Comparison of ENCODE assay signal across 30 cellular contexts in the genomic region with DNA sequence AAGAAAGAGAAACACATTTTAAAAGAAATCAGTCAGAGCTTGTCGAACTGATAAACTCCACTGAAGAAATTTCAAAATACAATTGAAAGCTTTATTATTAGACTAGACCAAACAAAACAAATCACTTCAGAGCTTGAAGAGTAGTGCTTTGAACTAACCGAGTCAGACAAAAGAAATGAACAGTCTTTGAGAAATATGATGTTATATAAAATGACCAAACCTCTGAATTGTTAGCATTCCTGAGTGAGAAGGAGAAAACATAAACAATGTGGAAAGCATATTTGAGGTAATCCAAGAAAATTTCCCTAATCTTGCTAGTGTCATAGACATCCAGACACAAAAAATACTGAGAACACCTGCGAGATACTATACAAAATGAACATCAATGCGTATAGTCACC. TPM values are rescaled to one million over a fixed set of nuclear protein-coding genes. Genes with fewer than 3 reads are reported as not detected.
A peak's percentile ranks its signal among the peaks of the same experiment; 100 is the strongest.
DNase-seq lines count a peak whose midpoint lies in the region; ATAC-seq, FAIRE-seq and TF ChIP-seq lines count a peak whose summit lies in the region.
"Had no signal": no experiment of that assay in that cellular context is flagged by ENCODE, and none has a peak within 500 bp of the region (broad histone marks: within the 10 kb centered on the region; RNA-seq: fewer than 3 reads in every experiment).

No MANE protein-coding gene starts in this region.

- H3K23ac ChIP-seq in mesenchymal stem cell (ENCODE audit: low read length in 2 of 2): no peak overlapping the region

- H4K8ac ChIP-seq in mesenchymal stem cell (ENCODE audit: low read length): no peak overlapping the region

- CTCF ChIA-PET in A549 (lab: Yijun Ruan, JAX): interaction anchor here (1.3 to 2.5 kb wide), 2 partner anchors 22 to 34 kb away, joined by 4 to 8 read pairs; no protein-coding TSS in a partner anchor

- H3K4me2 ChIP-seq in A549 (no peak overlapping the region), mesenchymal stem cell (ENCODE audit: low read length, poor library complexity, severe bottlenecking) (no peak overlapping the region)
- H3K4me2 ChIP-seq: BLaER1 treated with 17β-estradiol and CSF1 and Interleukin-3, amounts not matched to agents 10 nM and 100 nM; GM23338; KMS-11 had no signal

- H3K36me3 ChIP-seq in mesenchymal stem cell (ENCODE audit: control insufficient read depth in 1 of 2, insufficient read depth in 2 of 2, low read depth in 1 of 2, low read length in 2 of 2): no peaks in the 10 kb centered on the region
- H3K36me3 ChIP-seq: BLaER1 treated with 17β-estradiol and CSF1 and Interleukin-3, amounts not matched to agents 10 nM and 100 nM; HAP-1 had no signal

- no peak for TF ChIP-seq EP300 in A549 (IDR thresholded peaks at IDR 0.05)

- H3K79me1 ChIP-seq in mesenchymal stem cell (replicated peaks; ENCODE audit: low read length, poor library complexity, severe bottlenecking): no peaks in the 10 kb centered on the region

- no peak for TF ChIP-seq POLR2A in A549 (IDR thresholded peaks at IDR 0.05; ENCODE audit: low read length)

- no peak overlapping the region for H2AK5ac ChIP-seq in mesenchymal stem cell (ENCODE audit: low read length, severe bottlenecking)

- no peak overlapping the region for H3K9ac ChIP-seq in mesenchymal stem cell (ENCODE audit: low read length)
- H3K9ac ChIP-seq: BLaER1 treated with 17β-estradiol and CSF1 and Interleukin-3, amounts not matched to agents 10 nM and 100 nM; KMS-11 had no signal

- no peak overlapping the region for H4K91ac ChIP-seq in mesenchymal stem cell (ENCODE audit: low read length)

- POLR2A ChIA-PET in A549 (lab: Yijun Ruan, JAX): no interaction called here

- H3K4me1 ChIP-seq in A549 (no peaks in the 10 kb centered on the region), mesenchymal stem cell (ENCODE audit: control insufficient read depth, insufficient read depth, low read depth, low read length) (peaks cover 9% of the 10 kb centered on the region)
- H3K4me1 ChIP-seq: HAP-1 had no signal

- H3K27me3 ChIP-seq in mesenchymal stem cell (ENCODE audit: control insufficient read depth in 1 of 2, insufficient read depth in 1 of 2, low read length in 2 of 2): peaks cover 0 to 13% of the 10 kb centered on the region in 2 experiments
- H3K27me3 ChIP-seq: BLaER1 treated with 17β-estradiol and CSF1 and Interleukin-3, amounts not matched to agents 10 nM and 100 nM had no signal

- no peak overlapping the region for H3K4me3 ChIP-seq in A549
- H3K4me3 ChIP-seq in mesenchymal stem cell (ENCODE audit: insufficient read depth in 1 of 2, low read depth in 1 of 2, low read length in 2 of 2): no peak overlapping the region
- H3K4me3 ChIP-seq: BLaER1 treated with 17β-estradiol and CSF1 and Interleukin-3, amounts not matched to agents 10 nM and 100 nM; GM23338; HAP-1; SK-N-MC had no signal

- no peak overlapping the region for H3K4ac ChIP-seq in mesenchymal stem cell (ENCODE audit: low read depth in 1 of 2, low read length in 2 of 2)

- WGBS in A549 (ENCODE audit: missing lambda C conversion rate): 35% methylated on average over 4 of the region's 4 CpGs
- no CpG with 5 or more reads among the region's 4 CpGs for WGBS in mesenchymal stem cell

- H2AFZ ChIP-seq in mesenchymal stem cell (ENCODE audit: low read depth, low read length): no peak overlapping the region
- H2AFZ ChIP-seq: GM23338 had no signal

- H3K27ac ChIP-seq in A549 (no peak overlapping the region), mesenchymal stem cell (ENCODE audit: low read length, poor library complexity, severe bottlenecking) (no peak overlapping the region)
- H3K27ac ChIP-seq: BLaER1 treated with 17β-estradiol and CSF1 and Interleukin-3, amounts not matched to agents 10 nM and 100 nM; HL-60; KMS-11; RWPE1; SK-N-MC had no signal

- H3K18ac ChIP-seq in mesenchymal stem cell (ENCODE audit: low read depth in 1 of 2, low read length in 2 of 2): no peak overlapping the region

- no peak overlapping the region for H2BK12ac ChIP-seq in mesenchymal stem cell (ENCODE audit: low read length in 2 of 2)

- FAIRE-seq in A549 (lab: Jason Lieb, UNC) (peak; percentile 80), endometrium (lab: Jason Lieb, UNC) (peak; percentile 86), GM19239 (lab: Jason Lieb, UNC) (no peak)
- FAIRE-seq: HepG2 had no signal

- H2BK5ac ChIP-seq in mesenchymal stem cell (ENCODE audit: low read depth, low read length, poor library complexity, severe bottlenecking): no peak overlapping the region

- ATAC-seq in A549: no peak
- ATAC-seq in GM18870 (IDR thresholded peaks at IDR 0.05; ENCODE audit: unreplicated experiment): no peak
- ATAC-seq: GM23338, HepG2 had no signal

- no peak for TF ChIP-seq RAD21 in A549 (conservative IDR thresholded peaks at IDR 0.05 in 1 of 2, IDR thresholded peaks at IDR 0.05 in 1 of 2)

- no peak for TF ChIP-seq CTCF in A549 (IDR thresholded peaks at IDR 0.05)

- no peak overlapping the region for H3K14ac ChIP-seq in mesenchymal stem cell (ENCODE audit: low read length in 2 of 2)

- H2BK120ac ChIP-seq in mesenchymal stem cell (ENCODE audit: low read depth, low read length): no peak overlapping the region

- DNase-seq in A549 (ENCODE audit: low read depth in 1 of 2, low spot score in 1 of 2): no peak
- peak; percentile 16 for DNase-seq in GM04503 (ENCODE audit: low read depth)
- peak; percentile 11 for DNase-seq in mesenchymal stem cell
- DNase-seq in GM19239 (ENCODE audit: insufficient read length, low spot score): no peak
- DNase-seq in GM03348 (ENCODE audit: low spot score): no peak
- no peak for DNase-seq in activated effector memory CD4-positive, alpha-beta T cell treated with anti-CD3 and anti-CD28 coated beads, Interleukin-2, amount 50 U/mL, for 16 hours
- DNase-seq: Caco-2; CD4-positive, alpha-beta memory T cell; DMS 273 treated with DMSO at 0.1 percent for 48 hours; DND-41; GF-D8; NCI-H1105; NCI-H146; NCI-H2081; NCI-H2171; NCI-H345; NCI-H524; NCI-H774; NK-92 treated with Interleukin-12 subunit alpha and Interleukin-12 subunit beta, amount 100 ng/mL, for 24 hours; SHP77 treated with DMSO at 0.1 percent for 48 hours had no signal

- no peak overlapping the region for H2BK15ac ChIP-seq in mesenchymal stem cell (ENCODE audit: low read depth, poor library complexity, severe bottlenecking)

- H3K9me3 ChIP-seq in A549 (no peaks in the 10 kb centered on the region), mesenchymal stem cell (ENCODE audit: control insufficient read depth, low read length) (no peaks in the 10 kb centered on the region)
- H3K9me3 ChIP-seq: BLaER1 treated with 17β-estradiol and CSF1 and Interleukin-3, amounts not matched to agents 10 nM and 100 nM; Caco-2; HAP-1 had no signal

TF ChIP-seq in A549, 52 proteins besides CTCF, POLR2A, EP300 and RAD21:
- TF ChIP-seq FOSL2 (IDR thresholded peaks at IDR 0.05): no peak
- TF ChIP-seq FOSL2 (CRISPR knock-in tag; IDR thresholded peaks at IDR 0.05): no peak
- TF ChIP-seq, protein P1, sequence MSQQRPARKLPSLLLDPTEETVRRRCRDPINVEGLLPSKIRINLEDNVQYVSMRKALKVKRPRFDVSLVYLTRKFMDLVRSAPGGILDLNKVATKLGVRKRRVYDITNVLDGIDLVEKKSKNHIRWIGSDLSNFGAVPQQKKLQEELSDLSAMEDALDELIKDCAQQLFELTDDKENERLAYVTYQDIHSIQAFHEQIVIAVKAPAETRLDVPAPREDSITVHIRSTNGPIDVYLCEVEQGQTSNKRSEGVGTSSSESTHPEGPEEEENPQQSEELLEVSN (IDR thresholded peaks at IDR 0.05; ENCODE audit: borderline replicate concordance, low read depth): no peak
- no peak for TF ChIP-seq NR3C1 (IDR thresholded peaks at IDR 0.05)
- no peak for TF ChIP-seq JUN (IDR thresholded peaks at IDR 0.05)
- TF ChIP-seq HOXA7 (CRISPR knock-in tag; IDR thresholded peaks at IDR 0.05): no peak
- no peak for TF ChIP-seq FOSB (CRISPR knock-in tag; IDR thresholded peaks at IDR 0.05)
- TF ChIP-seq, protein P2, sequence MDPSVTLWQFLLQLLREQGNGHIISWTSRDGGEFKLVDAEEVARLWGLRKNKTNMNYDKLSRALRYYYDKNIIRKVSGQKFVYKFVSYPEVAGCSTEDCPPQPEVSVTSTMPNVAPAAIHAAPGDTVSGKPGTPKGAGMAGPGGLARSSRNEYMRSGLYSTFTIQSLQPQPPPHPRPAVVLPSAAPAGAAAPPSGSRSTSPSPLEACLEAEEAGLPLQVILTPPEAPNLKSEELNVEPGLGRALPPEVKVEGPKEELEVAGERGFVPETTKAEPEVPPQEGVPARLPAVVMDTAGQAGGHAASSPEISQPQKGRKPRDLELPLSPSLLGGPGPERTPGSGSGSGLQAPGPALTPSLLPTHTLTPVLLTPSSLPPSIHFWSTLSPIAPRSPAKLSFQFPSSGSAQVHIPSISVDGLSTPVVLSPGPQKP (IDR thresholded peaks at IDR 0.05; ENCODE audit: low read depth, low read length): no peak
- TF ChIP-seq EHMT2 (IDR thresholded peaks at IDR 0.05; ENCODE audit: low read depth): no peak
- no peak for TF ChIP-seq MYC (IDR thresholded peaks at IDR 0.05; ENCODE audit: borderline replicate concordance, low read length)
- TF ChIP-seq, protein P3, sequence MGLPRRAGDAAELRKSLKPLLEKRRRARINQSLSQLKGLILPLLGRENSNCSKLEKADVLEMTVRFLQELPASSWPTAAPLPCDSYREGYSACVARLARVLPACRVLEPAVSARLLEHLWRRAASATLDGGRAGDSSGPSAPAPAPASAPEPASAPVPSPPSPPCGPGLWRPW (IDR thresholded peaks at IDR 0.05): no peak

RNA-seq across cellular contexts. Expression of a gene that starts 13.2 kb away (rescaled TPM):
- polyA plus RNA-seq in A549 (2011; rRNA removed): not detected in 2 replicates
- not detected in 2 replicates for polyA plus RNA-seq in A549 (2012; cell fraction: cytosol; rRNA removed)
- polyA plus RNA-seq in A549 (2012; cell fraction: nucleus; rRNA removed): not detected in 2 replicates
- not detected in 3 replicates for polyA plus RNA-seq in A549 (2017; fragmentation: RNase III; extraction: RNeasy Plus Mini Kit Qiagen cat#74134 plus additional on column Dnase treatment)
- polyA minus RNA-seq in A549 (2011; rRNA and poly(A)+ RNA removed): not detected in 2 replicates
- not detected for polyA plus RNA-seq in mesenchymal stem cell (2013, experiment 1 of 2)
- polyA plus RNA-seq in mesenchymal stem cell (2013, experiment 2 of 2): 0.18 TPM
- polyA plus RNA-seq: CD4-positive, alpha-beta memory T cell; GM23338; HepG2 had no signal

RNA-seq across cellular contexts. Expression of a gene that starts 48.7 kb away (rescaled TPM):
- polyA plus RNA-seq in A549 (2011; rRNA removed) (2.1 TPM in 2 replicates), A549 (2017; fragmentation: RNase III; extraction: RNeasy Plus Mini Kit Qiagen cat#74134 plus additional on column Dnase treatment) (0.28 to 0.63 TPM (median 0.44 TPM) in 3 replicates)
- polyA plus RNA-seq in A549 (2012; cell fraction: cytosol; rRNA removed): 0.21 TPM in 2 replicates
- 0.40 and 0.71 TPM in 2 replicates for polyA plus RNA-seq in A549 (2012; cell fraction: nucleus; rRNA removed)
- 1.1 and 1.5 TPM in 2 replicates for polyA minus RNA-seq in A549 (2011; rRNA and poly(A)+ RNA removed)
- 0.29 TPM for polyA plus RNA-seq in mesenchymal stem cell (2013, experiment 1 of 2)
- 0.34 TPM for polyA plus RNA-seq in mesenchymal stem cell (2013, experiment 2 of 2)
- polyA plus RNA-seq: CD4-positive, alpha-beta memory T cell had no signal

Comparison
In these comparisons a context has a peak if more than half of its experiments do, and no peak if none do; other contexts are left out.
1. DNase-seq: peak in GM04503 (single experiment) and mesenchymal stem cell (single experiment); none in A549 (0 of 2), GM19239 (single experiment), GM03348 (single experiment) and activated effector memory CD4-positive, alpha-beta T cell treated with anti-CD3 and anti-CD28 coated beads, Interleukin-2, amount 50 U/mL, for 16 hours (single experiment).